ENCODE assay signal across 8 cellular contexts in the genomic region with DNA sequence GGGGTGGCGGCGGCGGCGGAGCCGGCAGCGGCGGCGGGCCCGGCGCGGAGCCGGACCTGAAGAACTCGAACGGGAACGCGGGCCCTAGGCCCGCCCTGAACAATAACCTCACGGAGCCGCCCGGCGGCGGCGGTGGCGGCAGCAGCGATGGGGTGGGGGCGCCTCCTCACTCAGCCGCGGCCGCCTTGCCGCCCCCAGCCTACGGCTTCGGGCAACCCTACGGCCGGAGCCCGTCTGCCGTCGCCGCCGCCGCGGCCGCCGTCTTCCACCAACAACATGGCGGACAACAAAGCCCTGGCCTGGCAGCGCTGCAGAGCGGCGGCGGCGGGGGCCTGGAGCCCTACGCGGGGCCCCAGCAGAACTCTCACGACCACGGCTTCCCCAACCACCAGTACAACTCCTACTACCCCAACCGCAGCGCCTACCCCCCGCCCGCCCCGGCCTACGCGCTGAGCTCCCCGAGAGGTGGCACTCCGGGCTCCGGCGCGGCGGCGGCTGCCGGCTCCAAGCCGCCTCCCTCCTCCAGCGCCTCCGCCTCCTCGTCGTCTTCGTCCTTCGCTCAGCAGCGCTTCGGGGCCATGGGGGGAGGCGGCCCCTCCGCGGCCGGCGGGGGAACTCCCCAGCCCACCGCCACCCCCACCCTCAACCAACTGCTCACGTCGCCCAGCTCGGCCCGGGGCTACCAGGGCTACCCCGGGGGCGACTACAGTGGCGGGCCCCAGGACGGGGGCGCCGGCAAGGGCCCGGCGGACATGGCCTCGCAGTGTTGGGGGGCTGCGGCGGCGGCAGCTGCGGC. TPM values are rescaled to one million over a fixed set of nuclear protein-coding genes. Genes with fewer than 3 reads are reported as not detected.
DNase-seq lines count a peak whose midpoint lies in the region; ATAC-seq and TF ChIP-seq lines count a peak whose summit lies in the region.

No MANE protein-coding gene starts in this region.

- TF ChIP-seq CTCF in Calu3 (IDR thresholded peaks at IDR 0.05; ENCODE audit: unreplicated experiment) (no peak), foreskin keratinocyte (conservative IDR thresholded peaks at IDR 0.05) (no peak), upper lobe of right lung (IDR thresholded peaks at IDR 0.05) (no peak)

- DNase-seq in Calu3: peak; percentile 35
- DNase-seq in NAMALWA (ENCODE audit: low spot score): peak; percentile 57
- peak; percentile 57 for DNase-seq in activated T-helper 1 cell treated with Interleukin-2 at 50 U/mL for 16 hours (ENCODE audit: low read depth)
- no peak for DNase-seq in foreskin keratinocyte
- peak in 1 of 2 donors; percentile 37 for DNase-seq in trophoblast cell
- DNase-seq in upper lobe of right lung: peak; percentile 79
- no peak for DNase-seq in COR-L47 (lab: John Stamatoyannopoulos, UW)

- H2BK12ac ChIP-seq in trophoblast cell (ENCODE audit: low read length): peak overlapping the region; percentile 50

- no TSS peak for BruUV-seq in Calu3 (replicated peaks; lab: Mats Ljungman, UMichigan)

- peak overlapping the region; percentile 94 for H4K12ac ChIP-seq in trophoblast cell (ENCODE audit: low read depth, low read length)

- H3K9me3 ChIP-seq in trophoblast cell (ENCODE audit: insufficient read depth, low read depth, low read length): no peaks in the 10 kb centered on the region
- H3K9me3 ChIP-seq in upper lobe of right lung: no peaks in the 10 kb centered on the region

- no peaks in the 10 kb centered on the region for H3K9me3 Mint-ChIP-seq in Calu3 (ENCODE audit: low read depth, unreplicated experiment)

- H3K4me3 ChIP-seq in trophoblast cell (ENCODE audit: low read depth, low read length): peak overlapping the region; percentile 96
- peak overlapping the region; percentile 83 for H3K4me3 ChIP-seq in upper lobe of right lung

- peak overlapping the region; percentile 59 for H3K4me2 ChIP-seq in trophoblast cell (ENCODE audit: low read length)

- peak overlapping the region; percentile 98 for H4K91ac ChIP-seq in trophoblast cell (ENCODE audit: low read depth, low read length)

- H4K8ac ChIP-seq in trophoblast cell (ENCODE audit: low read depth, low read length): peak overlapping the region; percentile 59

- H3K79me1 ChIP-seq in trophoblast cell (ENCODE audit: low read length): peaks cover 50% of the 10 kb centered on the region

- H3K4me3 Mint-ChIP-seq in Calu3 (ENCODE audit: low read depth, unreplicated experiment): no peak overlapping the region

- H3K14ac ChIP-seq in trophoblast cell (ENCODE audit: low read length): peak overlapping the region; percentile 99

- peaks cover 40% of the 10 kb centered on the region for H3K79me2 ChIP-seq in trophoblast cell (ENCODE audit: control insufficient read depth, insufficient read depth, low read length, poor library complexity)

- H3K9ac ChIP-seq in trophoblast cell (ENCODE audit: low read length): peak overlapping the region; percentile 99

- no peak overlapping the region for H3K27ac Mint-ChIP-seq in Calu3 (ENCODE audit: unreplicated experiment)

- no peaks in the 10 kb centered on the region for H3K27me3 Mint-ChIP-seq in Calu3 (ENCODE audit: unreplicated experiment)

- H3K4me1 Mint-ChIP-seq in Calu3 (ENCODE audit: low read depth, unreplicated experiment): peaks cover 22% of the 10 kb centered on the region

- CTCF ChIA-PET in Calu3 (lab: Charles Lee): no interaction called here

- H2AK5ac ChIP-seq in trophoblast cell (ENCODE audit: low read length): peak overlapping the region; percentile 95

- peak overlapping the region; percentile 98 for H3K18ac ChIP-seq in trophoblast cell (ENCODE audit: low read length)

- intact Hi-C loops in Calu3 (cut with micrococcal nuclease; ENCODE audit: unreplicated experiment): no loop called here
- intact Hi-C loops in upper lobe of right lung (cut with DNase I): loop anchor here (10.0 kb wide), 1 partner anchor 88 kb away; a partner anchor contains a TSS

- no CpG with 5 or more reads among the region's 100 CpGs for WGBS in trophoblast cell (ENCODE audit: extremely low coverage, insufficient coverage, insufficient read length)

- H3K36me3 ChIP-seq in trophoblast cell (ENCODE audit: control insufficient read depth in 1 of 2, insufficient read depth in 2 of 2, low read length in 2 of 2) (peaks cover 0 to 1% of the 10 kb centered on the region in 2 experiments), upper lobe of right lung (no peaks in the 10 kb centered on the region)

- H3K4me1 ChIP-seq in foreskin keratinocyte: peaks cover 51% of the 10 kb centered on the region
- H3K4me1 ChIP-seq in trophoblast cell (ENCODE audit: control insufficient read depth in 1 of 2, insufficient read depth in 2 of 2, low read length in 2 of 2): peaks cover 16 to 23% of the 10 kb centered on the region in 2 experiments
- H3K4me1 ChIP-seq in upper lobe of right lung: peaks cover 56% of the 10 kb centered on the region

- peak overlapping the region; percentile 96 for H2BK120ac ChIP-seq in trophoblast cell (ENCODE audit: insufficient read depth, low read length, poor library complexity)

- H3K27ac ChIP-seq in foreskin keratinocyte: peak overlapping the region; percentile 71
- H3K27ac ChIP-seq in trophoblast cell (ENCODE audit: low read depth, low read length): peak overlapping the region; percentile 99
- peak overlapping the region; percentile 91 for H3K27ac ChIP-seq in upper lobe of right lung

- no peak overlapping the region for H3K23ac ChIP-seq in trophoblast cell (ENCODE audit: low read length)

- H3K4ac ChIP-seq in trophoblast cell (ENCODE audit: low read depth, low read length): peak overlapping the region; percentile 97

- H2BK5ac ChIP-seq in trophoblast cell (ENCODE audit: low read depth, low read length, poor library complexity): peak overlapping the region; percentile 99

- no peak for ATAC-seq in foreskin keratinocyte
- ATAC-seq in upper lobe of right lung: peak; percentile 0
- no peak for ATAC-seq in GM21390 (IDR thresholded peaks at IDR 0.05; ENCODE audit: unreplicated experiment)

- H3K36me3 Mint-ChIP-seq in Calu3 (ENCODE audit: insufficient read depth, unreplicated experiment): peaks cover 51% of the 10 kb centered on the region

- H2AFZ ChIP-seq in trophoblast cell (ENCODE audit: insufficient read depth, low read length, poor library complexity): peak overlapping the region; percentile 52

- H3K27me3 ChIP-seq in foreskin keratinocyte (no peaks in the 10 kb centered on the region), trophoblast cell (ENCODE audit: insufficient read depth, low read length) (no peaks in the 10 kb centered on the region), upper lobe of right lung (no peaks in the 10 kb centered on the region)

RNA-seq across cellular contexts. Expression of a gene that starts 1.0 kb away (rescaled TPM):
- 51.7 and 52.5 TPM in 2 replicates for total RNA-seq in Calu3 (2022)
- total RNA-seq in foreskin keratinocyte: 41.8 and 42.4 TPM in 2 replicates
- polyA plus RNA-seq in foreskin keratinocyte: 7.0 and 9.3 TPM in 2 replicates
- polyA plus RNA-seq in trophoblast cell (2013): 84.0 and 87.9 TPM in 2 replicates
- 64.3 TPM for total RNA-seq in upper lobe of right lung

Comparison
In these comparisons a context has a peak if more than half of its experiments do, and no peak if none do; other contexts are left out.
1. DNase-seq: peak in Calu3 (single experiment), NAMALWA (single experiment), activated T-helper 1 cell treated with Interleukin-2 at 50 U/mL for 16 hours (single experiment) and upper lobe of right lung (single experiment); none in foreskin keratinocyte (0 of 2) and COR-L47 (single experiment).
2. Peak in every context shown above with its lines, with median percentiles within 50 percentile points of each other: H3K27ac ChIP-seq.